ENCODE assay signal across 13 cellular contexts in genomic region chr5:5891350-5891749, GRCh38.
A peak's percentile ranks its signal among the peaks of the same experiment; 100 is the strongest.
DNase-seq lines count a peak whose midpoint lies in the region; FAIRE-seq and TF ChIP-seq lines count a peak whose summit lies in the region.
"Had no signal": no experiment of that assay in that cellular context is flagged by ENCODE, and none has a peak within 500 bp of the region (broad histone marks: within the 10 kb centered on the region; RNA-seq: fewer than 3 reads in every experiment).

No MANE protein-coding gene starts in this region.

- H3K9me3 ChIP-seq in mammary epithelial cell (replicated peaks; ENCODE audit: insufficient read depth, low read length) (peaks cover 43% of the 10 kb centered on the region), smooth muscle cell (replicated peaks; ENCODE audit: low read depth) (no peaks in the 10 kb centered on the region)
- H3K9me3 ChIP-seq: neutrophil had no signal

- intact Hi-C loops in mammary epithelial cell (cut with micrococcal nuclease) = no loop called here

- H3K4me2 ChIP-seq in mammary epithelial cell (ENCODE audit: insufficient read depth, low read depth, low read length) (no peak overlapping the region), smooth muscle cell (peak overlapping the region; percentile 50)
- H3K4me2 ChIP-seq: PC-9 had no signal

- CTCF ChIA-PET in mammary epithelial cell (lab: Charles Lee; ENCODE audit: low non-redundant PET) = no interaction called here

- dilution Hi-C loops in mammary epithelial cell (cut with HindIII; ENCODE audit: low sequenced_read_pairs) = no loop called here

- FAIRE-seq in HTR-8/SVneo (lab: Jason Lieb, UNC) = peak; percentile 49

- TF ChIP-seq CTCF in mammary epithelial cell (conservative IDR thresholded peaks at IDR 0.05 in 1 of 2, IDR thresholded peaks at IDR 0.05 in 1 of 2; ENCODE audit: extremely low read depth in 1 of 2, insufficient read depth in 1 of 2, low read depth in 1 of 2, low read length in 2 of 2) (no peak), smooth muscle cell (IDR thresholded peaks at IDR 0.05; ENCODE audit: borderline replicate concordance, insufficient read depth, poor library complexity, severe bottlenecking) (no peak)

- no TSS peak for BruUV-seq in mammary epithelial cell (replicated peaks; lab: Mats Ljungman, UMichigan)

- WGBS in mammary epithelial cell (ENCODE audit: low coverage, missing lambda C conversion rate) = 9% methylated on average over 5 of the region's 5 CpGs
- 4% methylated on average over 5 of the region's 5 CpGs for WGBS in smooth muscle cell (ENCODE audit: low lambda C conversion rate)

- in situ Hi-C loops in mammary epithelial cell (cut with MboI; ENCODE audit: low sequenced_read_pairs in 2 of 2) = no loop called here

- H3F3A ChIP-seq in smooth muscle cell (ENCODE audit: low read depth) = peaks cover 11% of the 10 kb centered on the region

- H3K79me2 ChIP-seq in mammary epithelial cell (ENCODE audit: insufficient read depth, low read length) (no peaks in the 10 kb centered on the region), smooth muscle cell (ENCODE audit: low read depth) (no peaks in the 10 kb centered on the region)

- H3K27ac ChIP-seq in mammary epithelial cell (ENCODE audit: insufficient read depth, low read depth, low read length) (no peak overlapping the region), smooth muscle cell (ENCODE audit: low read depth) (peak overlapping the region; percentile 24)
- H3K27ac ChIP-seq: neutrophil, PC-9 had no signal

- H2AFZ ChIP-seq in mammary epithelial cell (ENCODE audit: low read depth, low read length) = no peak overlapping the region
- no peak overlapping the region for H2AFZ ChIP-seq in smooth muscle cell (ENCODE audit: low read depth)
- H2AFZ ChIP-seq: PC-9 had no signal

- H4K20me1 ChIP-seq in mammary epithelial cell (ENCODE audit: insufficient read depth, low read length) = no peaks in the 10 kb centered on the region
- no peaks in the 10 kb centered on the region for H4K20me1 ChIP-seq in smooth muscle cell (ENCODE audit: low read depth)

- no peaks in the 10 kb centered on the region for H3K4me1 ChIP-seq in mammary epithelial cell (ENCODE audit: insufficient read depth, low read length)
- H3K4me1 ChIP-seq in smooth muscle cell (ENCODE audit: low read depth) = no peaks in the 10 kb centered on the region

- H3K27me3 ChIP-seq in mammary epithelial cell (ENCODE audit: insufficient read depth, low read length) = no peaks in the 10 kb centered on the region
- H3K27me3 ChIP-seq in smooth muscle cell (ENCODE audit: low read depth) = peaks cover 5% of the 10 kb centered on the region

- H3K36me3 ChIP-seq in mammary epithelial cell (ENCODE audit: insufficient read depth, low read length) = no peaks in the 10 kb centered on the region
- no peaks in the 10 kb centered on the region for H3K36me3 ChIP-seq in smooth muscle cell (ENCODE audit: low read depth)
- H3K36me3 ChIP-seq: neutrophil had no signal

- no peak overlapping the region for H3K4me3 ChIP-seq in mammary epithelial cell (replicated peaks in 1 of 3; ENCODE audit: insufficient read depth in 1 of 3, low read depth in 2 of 3, low read length in 3 of 3)
- no peak overlapping the region for H3K4me3 ChIP-seq in smooth muscle cell
- H3K4me3 ChIP-seq: PC-9 had no signal

- H3K9ac ChIP-seq in mammary epithelial cell (ENCODE audit: insufficient read depth, low read length) (no peak overlapping the region), smooth muscle cell (ENCODE audit: low read depth) (no peak overlapping the region)

- peak; percentile 24 for DNase-seq in activated CD4-positive, alpha-beta T cell treated with anti-CD3 and anti-CD28 coated beads for 48 hours
- DNase-seq in activated CD4-positive, alpha-beta T cell treated with anti-CD3 and anti-CD28 coated beads for 4 hours = no peak
- DNase-seq in HTR-8/SVneo (ENCODE audit: insufficient read length, low spot score) (no peak), mammary epithelial cell (peak; percentile 0), smooth muscle cell (lab: John Stamatoyannopoulos, UW; ENCODE audit: unreplicated experiment) (no peak), HUDEP-2 (lab: John Stamatoyannopoulos, UW; ENCODE audit: unreplicated experiment in 76 of 76) (no peak), COR-L47 (lab: John Stamatoyannopoulos, UW) (no peak), HK-2 (ENCODE audit: unreplicated experiment) (no peak)
- DNase-seq: activated T-cell treated with anti-CD3 and anti-CD28 coated beads, Interleukin-2, amount 50 U/mL, for 48 hours; NCI-H146; NCI-H446 treated with DMSO at 0.1 percent for 48 hours; PC-9 had no signal

Comparison
In these comparisons a context has a peak if more than half of its experiments do, and no peak if none do; other contexts are left out.
1. DNase-seq: peak in activated CD4-positive, alpha-beta T cell treated with anti-CD3 and anti-CD28 coated beads for 48 hours (single experiment) and mammary epithelial cell (single experiment); none in activated CD4-positive, alpha-beta T cell treated with anti-CD3 and anti-CD28 coated beads for 4 hours (0 of 2), HTR-8/SVneo (single experiment), smooth muscle cell (single experiment), HUDEP-2 (0 of 76), COR-L47 (single experiment) and HK-2 (single experiment).